Comparison of ENCODE assay signal across 8 cellular contexts in the genomic region with DNA sequence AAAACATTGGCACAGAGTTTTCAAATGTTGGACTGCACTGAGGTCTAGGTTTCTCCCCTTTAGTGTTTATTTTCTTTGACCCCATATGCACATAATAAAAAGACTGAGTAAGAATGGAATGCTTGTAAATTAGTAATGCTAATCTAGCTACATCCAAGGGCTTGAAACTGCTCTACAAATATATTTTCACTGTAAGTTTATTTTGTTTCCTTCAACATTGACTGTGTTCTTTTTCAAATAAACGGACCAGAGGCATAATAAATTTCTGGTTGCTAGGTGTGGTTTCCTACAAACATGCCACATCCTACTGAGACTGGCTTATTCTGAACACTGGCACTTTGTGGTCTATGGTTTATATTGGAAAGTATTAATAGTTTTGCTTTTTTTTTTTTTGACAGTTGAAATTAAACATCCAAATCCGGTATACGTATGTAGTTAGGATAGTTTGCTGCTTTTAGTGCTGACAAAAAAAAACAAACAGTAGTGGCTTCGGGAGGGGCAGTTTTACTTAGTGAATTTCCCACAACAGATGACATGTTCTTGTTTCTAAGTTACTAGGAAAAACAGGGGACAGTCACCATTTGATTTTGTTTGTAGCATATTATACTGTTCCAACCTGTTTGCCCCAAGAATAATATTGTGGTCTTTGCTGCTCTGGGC. TPM values are rescaled to one million over a fixed set of nuclear protein-coding genes. Genes with fewer than 3 reads are reported as not detected.
A peak's percentile ranks its signal among the peaks of the same experiment; 100 is the strongest.
DNase-seq lines count a peak whose midpoint lies in the region; ATAC-seq and TF ChIP-seq lines count a peak whose summit lies in the region.

No MANE protein-coding gene starts in this region.

- in situ Hi-C loops in Caki2 (cut with HindIII; ENCODE audit: low pct_unique_long_range_greater_than_20kb, low sequenced_read_pairs), result no loop called here

- no peaks in the 10 kb centered on the region for H4K20me1 ChIP-seq in MM.1S (ENCODE audit: insufficient read depth, low read length)

- H3K4me1 ChIP-seq in MM.1S (ENCODE audit: low read length), result peaks cover 23% of the 10 kb centered on the region

- no peak overlapping the region for H3K4me3 Mint-ChIP-seq in progenitor cell of endocrine pancreas (ENCODE audit: low read depth)

- peaks cover 4% of the 10 kb centered on the region for H3K9me3 Mint-ChIP-seq in progenitor cell of endocrine pancreas (ENCODE audit: low read depth)

- no peaks in the 10 kb centered on the region for H3K9me2 ChIP-seq in MM.1S (replicated peaks; ENCODE audit: insufficient read depth, low read length)

- peak overlapping the region; percentile 44 for H3K27ac Mint-ChIP-seq in progenitor cell of endocrine pancreas

- H3K36me3 ChIP-seq in MM.1S (replicated peaks; ENCODE audit: insufficient read depth, low read length), result no peaks in the 10 kb centered on the region

- no peak for ATAC-seq in GM18505 (IDR thresholded peaks at IDR 0.05; ENCODE audit: unreplicated experiment)
- no peak for ATAC-seq in HG03571 (IDR thresholded peaks at IDR 0.05; ENCODE audit: unreplicated experiment)

- no peak overlapping the region for H2AFZ ChIP-seq in MM.1S (ENCODE audit: low read length)

- no peak overlapping the region for H3K4me2 ChIP-seq in MM.1S (ENCODE audit: low read depth, low read length)

- H3K27me3 Mint-ChIP-seq in progenitor cell of endocrine pancreas, result peaks cover 9% of the 10 kb centered on the region

- H3K27me3 ChIP-seq in MM.1S (replicated peaks; ENCODE audit: insufficient read depth, low read length), result no peaks in the 10 kb centered on the region

- H3K4me1 Mint-ChIP-seq in progenitor cell of endocrine pancreas (ENCODE audit: low read depth), result peaks cover 28% of the 10 kb centered on the region

- no peaks in the 10 kb centered on the region for H3K9me3 ChIP-seq in MM.1S (replicated peaks; ENCODE audit: insufficient read depth, low read length)

- no peak for TF ChIP-seq CTCF in MM.1S (IDR thresholded peaks at IDR 0.05; ENCODE audit: low read length)
- no peak for TF ChIP-seq CTCF in progenitor cell of endocrine pancreas (IDR thresholded peaks at IDR 0.05; ENCODE audit: unreplicated experiment)

- TF ChIP-seq POLR2A in GM18505 (IDR thresholded peaks at IDR 0.05; ENCODE audit: borderline replicate concordance, extremely low read depth, insufficient read depth, insufficient read length), result no peak

- DNase-seq in Caki2 (ENCODE audit: low read depth) (peak; percentile 80), MM.1S (no peak), dermis microvascular lymphatic vessel endothelial cell (ENCODE audit: low read depth in 2 of 2) (peak; percentile 64 to 72), progenitor cell of endocrine pancreas (ENCODE audit: low spot score, unreplicated experiment) (no peak), NCI-H2227 (lab: John Stamatoyannopoulos, UW; ENCODE audit: unreplicated experiment) (no peak), NCI-H1417 (lab: John Stamatoyannopoulos, UW) (no peak)

- no peaks in the 10 kb centered on the region for H3K79me2 ChIP-seq in MM.1S (ENCODE audit: low read length)

- 0 out of 2 replicates have a peak, but pooled peaks cover 7% of the 10 kb centered on the region for H3F3A ChIP-seq in MM.1S (ENCODE audit: insufficient read depth, low read length)

- peak overlapping the region; percentile 23; the same call in 1 of the 2 replicates for H3K27ac ChIP-seq in MM.1S (ENCODE audit: low read length)

- no peak overlapping the region for H3K9ac ChIP-seq in MM.1S (ENCODE audit: low read length)

- H3K36me3 Mint-ChIP-seq in progenitor cell of endocrine pancreas (ENCODE audit: insufficient read depth), result peaks cover 5% of the 10 kb centered on the region

- H3K4me3 ChIP-seq in MM.1S (ENCODE audit: low read length), result no peak overlapping the region

RNA-seq across cellular contexts. Expression of gene CA5B, which starts 13.2 kb away (rescaled TPM):
- 4.2 and 12.0 TPM in 2 replicates for total RNA-seq in Caki2 (2014; rRNA removed; shearing (Covaris generic); ENCODE audit: low replicate concordance)
- total RNA-seq in dermis microvascular lymphatic vessel endothelial cell, result 1.5 and 1.9 TPM in 2 replicates
- total RNA-seq in progenitor cell of endocrine pancreas, result 9.3 and 9.7 TPM in 2 replicates

RNA-seq across cellular contexts. Expression of gene ZRSR2, which starts 39.0 kb away (rescaled TPM):
- 0.72 TPM in 1 of 2 replicates, not detected in the other for total RNA-seq in Caki2 (2014; rRNA removed; shearing (Covaris generic); ENCODE audit: low replicate concordance)
- 1.9 and 2.1 TPM in 2 replicates for total RNA-seq in dermis microvascular lymphatic vessel endothelial cell
- total RNA-seq in progenitor cell of endocrine pancreas, result 19.3 and 24.5 TPM in 2 replicates

Comparison
In these comparisons a context has a peak if more than half of its experiments do, and no peak if none do; other contexts are left out.
1. DNase-seq: peak in Caki2 (single experiment) and dermis microvascular lymphatic vessel endothelial cell (2 of 2); none in MM.1S (single experiment), progenitor cell of endocrine pancreas (single experiment), NCI-H2227 (single experiment) and NCI-H1417 (0 of 3).